9 cellular contexts compared by ENCODE assay signal in the genomic region with DNA sequence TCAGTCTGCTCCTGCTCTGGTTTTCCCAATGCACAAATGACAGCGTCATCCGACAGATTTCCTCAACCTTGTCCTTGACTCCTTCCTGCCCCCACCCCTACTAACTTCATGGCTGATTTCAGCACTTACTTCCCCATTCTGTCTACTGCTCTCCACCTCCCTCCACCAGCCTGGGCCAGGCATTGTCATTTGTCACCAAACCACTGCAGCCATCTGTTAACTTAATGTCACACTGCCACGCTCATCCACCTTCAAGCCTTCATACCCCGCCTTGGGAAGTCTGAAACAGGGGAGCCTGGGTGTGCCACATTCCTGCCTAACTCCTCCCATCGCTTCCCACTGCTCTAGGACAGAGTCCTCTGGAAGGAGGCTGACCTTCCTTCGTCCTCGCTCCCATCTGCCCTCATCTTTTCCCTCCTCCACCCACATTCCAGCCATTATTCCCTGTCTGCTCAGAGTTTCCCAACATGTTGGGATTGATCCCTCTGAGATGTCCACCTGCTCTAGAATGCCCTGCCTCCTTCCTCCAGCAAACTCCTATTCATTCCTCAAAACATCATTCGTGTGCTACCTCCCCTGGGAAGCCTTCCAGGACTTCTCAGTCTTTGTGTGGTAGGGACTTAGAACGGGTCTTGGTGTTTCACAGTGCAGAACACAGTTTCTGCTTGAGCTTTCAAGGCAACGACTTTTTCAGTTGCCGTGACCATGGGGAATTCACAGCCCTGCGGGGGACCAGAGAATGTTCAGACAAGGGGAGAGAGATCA. TPM values are rescaled to one million over a fixed set of nuclear protein-coding genes. Genes with fewer than 3 reads are reported as not detected.
DNase-seq lines count a peak whose midpoint lies in the region; ATAC-seq and TF ChIP-seq lines count a peak whose summit lies in the region.
"Had no signal": no experiment of that assay in that cellular context is flagged by ENCODE, and none has a peak within 500 bp of the region (broad histone marks: within the 10 kb centered on the region; RNA-seq: fewer than 3 reads in every experiment).

No MANE protein-coding gene starts in this region.

- H3K4me1 Mint-ChIP-seq in activated CD4-positive, alpha-beta memory T cell treated with anti-CD3 and anti-CD28 coated beads for 36 hours (ENCODE audit: low read depth) = peaks cover 15% of the 10 kb centered on the region

- DNase-seq in AML-193 (lab: John Stamatoyannopoulos, UW) (peak; percentile 89 to 93), OCI-M1 (lab: John Stamatoyannopoulos, UW) (peak; percentile 86), left colon (no peak), NCI-H345 treated with DMSO at 0.1 percent for 48 hours (lab: John Stamatoyannopoulos, UW; ENCODE audit: unreplicated experiment) (no peak), brain microvascular endothelial cell (no peak)
- no peak for DNase-seq in activated CD4-positive, alpha-beta memory T cell treated with anti-CD3 and anti-CD28 coated beads for 36 hours
- DNase-seq in activated naive CD4-positive, alpha-beta T cell treated with anti-CD3 and anti-CD28 coated beads, Interleukin-2, amount 50 U/mL, for 72 hours (ENCODE audit: low spot score in 2 of 2) = no peak

- ATAC-seq in GM21786 (IDR thresholded peaks at IDR 0.05; ENCODE audit: unreplicated experiment) = peak; percentile 77
- peak; percentile 69 for ATAC-seq in left colon
- no peak for ATAC-seq in activated naive CD4-positive, alpha-beta T cell treated with anti-CD3 and anti-CD28 coated beads, Interleukin-2, amount 50 U/mL, for 72 hours

- H3K4me3 Mint-ChIP-seq in activated CD4-positive, alpha-beta memory T cell treated with anti-CD3 and anti-CD28 coated beads for 36 hours = no peak overlapping the region

- CTCF ChIA-PET in activated CD4-positive, alpha-beta memory T cell treated with anti-CD3 and anti-CD28 coated beads for 36 hours (lab: Charles Lee) = no interaction called here

- H3K27ac ChIP-seq in brain microvascular endothelial cell = no peak overlapping the region
- H3K27ac ChIP-seq: prostate gland had no signal

- TF ChIP-seq CTCF in brain microvascular endothelial cell (IDR thresholded peaks at IDR 0.05; ENCODE audit: low read depth, low read length, missing control alignments) = no peak

- H3K27ac Mint-ChIP-seq in activated CD4-positive, alpha-beta memory T cell treated with anti-CD3 and anti-CD28 coated beads for 36 hours = no peak overlapping the region
- H3K27ac Mint-ChIP-seq in activated naive CD4-positive, alpha-beta T cell treated with anti-CD3 and anti-CD28 coated beads, Interleukin-2, amount 50 U/mL, for 72 hours = no peak overlapping the region

- H3K36me3 ChIP-seq in brain microvascular endothelial cell (replicated peaks) = no peaks in the 10 kb centered on the region
- H3K36me3 ChIP-seq: prostate gland had no signal

- no peaks in the 10 kb centered on the region for H3K36me3 Mint-ChIP-seq in activated CD4-positive, alpha-beta memory T cell treated with anti-CD3 and anti-CD28 coated beads for 36 hours
- H3K36me3 Mint-ChIP-seq in activated naive CD4-positive, alpha-beta T cell treated with anti-CD3 and anti-CD28 coated beads, Interleukin-2, amount 50 U/mL, for 72 hours = no peaks in the 10 kb centered on the region

- no peaks in the 10 kb centered on the region for H3K9me3 Mint-ChIP-seq in activated CD4-positive, alpha-beta memory T cell treated with anti-CD3 and anti-CD28 coated beads for 36 hours
- no peaks in the 10 kb centered on the region for H3K9me3 Mint-ChIP-seq in activated naive CD4-positive, alpha-beta T cell treated with anti-CD3 and anti-CD28 coated beads, Interleukin-2, amount 50 U/mL, for 72 hours

- intact Hi-C loops in left colon (cut with DNase I, micrococcal nuclease) = no loop called here
- intact Hi-C loops in activated CD4-positive, alpha-beta memory T cell treated with anti-CD3 and anti-CD28 coated beads for 36 hours (cut with micrococcal nuclease) = no loop called here

- no peak overlapping the region for H3K4me3 ChIP-seq in brain microvascular endothelial cell (ENCODE audit: low read depth, low read length)
- H3K4me3 ChIP-seq: prostate gland had no signal

- POLR2A ChIA-PET in activated CD4-positive, alpha-beta memory T cell treated with anti-CD3 and anti-CD28 coated beads for 36 hours (lab: Charles Lee) = no interaction called here

- in situ Hi-C loops in brain microvascular endothelial cell (cut with HindIII; ENCODE audit: low pct_ligation_motif_present, low sequenced_read_pairs) = no loop called here

- H3K27me3 ChIP-seq in brain microvascular endothelial cell (replicated peaks) = no peaks in the 10 kb centered on the region

- no peaks in the 10 kb centered on the region for H3K27me3 Mint-ChIP-seq in activated CD4-positive, alpha-beta memory T cell treated with anti-CD3 and anti-CD28 coated beads for 36 hours

RNA-seq across cellular contexts. Expression of a gene that starts 42.2 kb away (rescaled TPM):
- total RNA-seq in left colon = 10 to 100 TPM; 36.4 to 50.0 TPM
- 10 to 100 TPM; 13.6 to 14.4 TPM for total RNA-seq in activated CD4-positive, alpha-beta memory T cell treated with anti-CD3 and anti-CD28 coated beads for 36 hours
- total RNA-seq in activated naive CD4-positive, alpha-beta T cell treated with anti-CD3 and anti-CD28 coated beads, Interleukin-2, amount 50 U/mL, for 72 hours = 10 to 100 TPM; 13.4 to 14.6 TPM

Comparison
In these comparisons a context has a peak if more than half of its experiments do, and no peak if none do; other contexts are left out.
1. DNase-seq: peak in AML-193 (2 of 2) and OCI-M1 (single experiment); none in left colon (0 of 2), NCI-H345 treated with DMSO at 0.1 percent for 48 hours (single experiment), brain microvascular endothelial cell (single experiment), activated CD4-positive, alpha-beta memory T cell treated with anti-CD3 and anti-CD28 coated beads for 36 hours (single experiment) and activated naive CD4-positive, alpha-beta T cell treated with anti-CD3 and anti-CD28 coated beads, Interleukin-2, amount 50 U/mL, for 72 hours (0 of 2).
2. ATAC-seq: peak in GM21786 (single experiment) and left colon (single experiment); none in activated naive CD4-positive, alpha-beta T cell treated with anti-CD3 and anti-CD28 coated beads, Interleukin-2, amount 50 U/mL, for 72 hours (0 of 2).